Comparison of ENCODE assay signal across 8 cellular contexts in genomic region chr21:42974832-42975820, GRCh38. TPM values are rescaled to one million over a fixed set of nuclear protein-coding genes. Genes with fewer than 3 reads are reported as not detected.
DNase-seq lines count a peak whose midpoint lies in the region; ATAC-seq and TF ChIP-seq lines count a peak whose summit lies in the region.

No MANE protein-coding gene starts in this region.

- H3K9me3 Mint-ChIP-seq in activated CD8-positive, alpha-beta T cell treated with anti-CD3 and anti-CD28 coated beads for 36 hours, result no peaks in the 10 kb centered on the region

- intact Hi-C loops in activated CD8-positive, alpha-beta T cell treated with anti-CD3 and anti-CD28 coated beads for 36 hours (cut with micrococcal nuclease), result no loop called here

- peak overlapping the region; percentile 52 to 63 for H2BK12ac ChIP-seq in mesenchymal stem cell (ENCODE audit: low read length in 2 of 2)

- under 1% methylated on average over 53 of the region's 125 CpGs for WGBS in mesenchymal stem cell

- no peaks in the 10 kb centered on the region for H3K9me3 ChIP-seq in BE2C
- H3K9me3 ChIP-seq in mesenchymal stem cell (ENCODE audit: control insufficient read depth, low read length), result peaks cover 5% of the 10 kb centered on the region

- no peaks in the 10 kb centered on the region for H3K27me3 ChIP-seq in BE2C
- no peaks in the 10 kb centered on the region for H3K27me3 ChIP-seq in mesenchymal stem cell (ENCODE audit: control insufficient read depth in 1 of 2, insufficient read depth in 1 of 2, low read length in 2 of 2)

- peak overlapping the region; percentile 91 for H2BK5ac ChIP-seq in mesenchymal stem cell (ENCODE audit: low read depth, low read length, poor library complexity, severe bottlenecking)

- POLR2A ChIA-PET in activated CD8-positive, alpha-beta T cell treated with anti-CD3 and anti-CD28 coated beads for 36 hours (lab: Charles Lee), result interaction anchor here (1.1 kb wide), 1 partner anchor 12 kb away, joined by 3 read pairs; no protein-coding TSS in a partner anchor

- peak overlapping the region; percentile 57 for H2BK15ac ChIP-seq in mesenchymal stem cell (ENCODE audit: low read depth, poor library complexity, severe bottlenecking)

- peak overlapping the region in 1 of 2 experiments; percentile 86 for H3K14ac ChIP-seq in mesenchymal stem cell (ENCODE audit: low read length in 2 of 2)

- H3K4me2 ChIP-seq in mesenchymal stem cell (ENCODE audit: low read length, poor library complexity, severe bottlenecking), result peak overlapping the region; percentile 89

- peaks cover 15% of the 10 kb centered on the region for H3K79me1 ChIP-seq in mesenchymal stem cell (replicated peaks; ENCODE audit: low read length, poor library complexity, severe bottlenecking)

- H3K36me3 ChIP-seq in BE2C, result peaks cover 12% of the 10 kb centered on the region
- peaks cover 9 to 14% of the 10 kb centered on the region in 2 experiments for H3K36me3 ChIP-seq in mesenchymal stem cell (ENCODE audit: control insufficient read depth in 1 of 2, insufficient read depth in 2 of 2, low read depth in 1 of 2, low read length in 2 of 2)

- peak overlapping the region; percentile 95 for H3K27ac ChIP-seq in mesenchymal stem cell (ENCODE audit: low read length, poor library complexity, severe bottlenecking)

- H2BK120ac ChIP-seq in mesenchymal stem cell (ENCODE audit: low read depth, low read length), result peak overlapping the region; percentile 99

- peak; percentile 31 for ATAC-seq in GM19035 (IDR thresholded peaks at IDR 0.05; ENCODE audit: unreplicated experiment)
- ATAC-seq in HG03196 (IDR thresholded peaks at IDR 0.05; ENCODE audit: unreplicated experiment), result peak; percentile 21
- peak; percentile 1 for ATAC-seq in activated CD8-positive, alpha-beta T cell treated with anti-CD3 and anti-CD28 coated beads for 36 hours

- TF ChIP-seq CTCF in BE2C (IDR thresholded peaks at IDR 0.05; ENCODE audit: low read depth, low read length), result no peak
- TF ChIP-seq CTCF in activated CD8-positive, alpha-beta T cell treated with anti-CD3 and anti-CD28 coated beads for 36 hours (IDR thresholded peaks at IDR 0.05), result no peak

- H2AK5ac ChIP-seq in mesenchymal stem cell (ENCODE audit: low read length, severe bottlenecking), result no peak overlapping the region

- H3K36me3 Mint-ChIP-seq in activated CD8-positive, alpha-beta T cell treated with anti-CD3 and anti-CD28 coated beads for 36 hours (ENCODE audit: low read depth), result peaks cover 19% of the 10 kb centered on the region

- H3K27ac Mint-ChIP-seq in activated CD8-positive, alpha-beta T cell treated with anti-CD3 and anti-CD28 coated beads for 36 hours, result peak overlapping the region; percentile 95

- H3K4me3 Mint-ChIP-seq in activated CD8-positive, alpha-beta T cell treated with anti-CD3 and anti-CD28 coated beads for 36 hours, result peak overlapping the region; percentile 85

- peak overlapping the region; percentile 43 for H4K91ac ChIP-seq in mesenchymal stem cell (ENCODE audit: low read length)

- peak overlapping the region; percentile 42 to 46 for H3K4ac ChIP-seq in mesenchymal stem cell (ENCODE audit: low read depth in 1 of 2, low read length in 2 of 2)

- peak overlapping the region; percentile 82 for H4K8ac ChIP-seq in mesenchymal stem cell (ENCODE audit: low read length)

- peak overlapping the region; percentile 98 for H3K9ac ChIP-seq in mesenchymal stem cell (ENCODE audit: low read length)

- H3K4me1 Mint-ChIP-seq in activated CD8-positive, alpha-beta T cell treated with anti-CD3 and anti-CD28 coated beads for 36 hours (ENCODE audit: low read depth), result peaks cover 33% of the 10 kb centered on the region

- H3K27me3 Mint-ChIP-seq in activated CD8-positive, alpha-beta T cell treated with anti-CD3 and anti-CD28 coated beads for 36 hours, result no peaks in the 10 kb centered on the region

- H2AFZ ChIP-seq in mesenchymal stem cell (ENCODE audit: low read depth, low read length), result no peak overlapping the region

- H3K4me1 ChIP-seq in BE2C, result no peaks in the 10 kb centered on the region
- peaks cover 10% of the 10 kb centered on the region for H3K4me1 ChIP-seq in mesenchymal stem cell (ENCODE audit: control insufficient read depth, insufficient read depth, low read depth, low read length)

- peak overlapping the region in 1 of 2 experiments; percentile 23 for H3K23ac ChIP-seq in mesenchymal stem cell (ENCODE audit: low read length in 2 of 2)

- peak overlapping the region; percentile 82 to 91 for H3K18ac ChIP-seq in mesenchymal stem cell (ENCODE audit: low read depth in 1 of 2, low read length in 2 of 2)

- H3K4me3 ChIP-seq in BE2C (ENCODE audit: low read depth, low read length) (peak overlapping the region; percentile 87), mesenchymal stem cell (ENCODE audit: insufficient read depth in 1 of 2, low read depth in 1 of 2, low read length in 2 of 2) (peak overlapping the region; percentile 81 to 94)

- CTCF ChIA-PET in activated CD8-positive, alpha-beta T cell treated with anti-CD3 and anti-CD28 coated beads for 36 hours (lab: Charles Lee), result no interaction called here

- peak; percentile 76 for DNase-seq in BE2C
- DNase-seq in NCI-H69 (lab: John Stamatoyannopoulos, UW), result peak; percentile 92
- DNase-seq in activated CD8-positive, alpha-beta T cell treated with anti-CD3 and anti-CD28 coated beads for 36 hours, result peak; percentile 69
- peak; percentile 70 for DNase-seq in effector CD8-positive, alpha-beta T cell (lab: John Stamatoyannopoulos, UW)
- DNase-seq in mesenchymal stem cell, result peak; percentile 90
- DNase-seq in stimulated activated CD8-positive, alpha-beta memory T cell treated with anti-CD3 and anti-CD28 coated beads, Interleukin-15, amount 100 ng/mL, for 24 hours (ENCODE audit: low read depth), result peak; percentile 49

RNA-seq across cellular contexts. Expression of gene PKNOX1, which starts 0.8 kb away (rescaled TPM):
- polyA plus RNA-seq in BE2C (2012; ENCODE audit: insufficient read depth, insufficient read length, low read depth), result 22.4 TPM
- total RNA-seq in activated CD8-positive, alpha-beta T cell treated with anti-CD3 and anti-CD28 coated beads for 36 hours, result 10 to 100 TPM; 12.6 to 14.1 TPM
- 10.6 TPM for polyA plus RNA-seq in mesenchymal stem cell (2013, experiment 1 of 2)
- polyA plus RNA-seq in mesenchymal stem cell (2013, experiment 2 of 2), result 10.5 TPM

RNA-seq across cellular contexts. Expression of gene ERVH48-1, which starts 49.7 kb away (rescaled TPM):
- 0.48 TPM for polyA plus RNA-seq in BE2C (2012; ENCODE audit: insufficient read depth, insufficient read length, low read depth)
- under 1 TPM; 0.18 to 0.29 TPM for total RNA-seq in activated CD8-positive, alpha-beta T cell treated with anti-CD3 and anti-CD28 coated beads for 36 hours
- polyA plus RNA-seq in mesenchymal stem cell (2013, experiment 1 of 2), result 0.54 TPM
- polyA plus RNA-seq in mesenchymal stem cell (2013, experiment 2 of 2), result 0.60 TPM

Comparison
In these comparisons a context has a peak if more than half of its experiments do, and no peak if none do; other contexts are left out.
1. Peak in every context shown above with its lines: DNase-seq, ATAC-seq, H3K4me3 ChIP-seq and H3K27ac ChIP-seq.